In the genomic region with DNA sequence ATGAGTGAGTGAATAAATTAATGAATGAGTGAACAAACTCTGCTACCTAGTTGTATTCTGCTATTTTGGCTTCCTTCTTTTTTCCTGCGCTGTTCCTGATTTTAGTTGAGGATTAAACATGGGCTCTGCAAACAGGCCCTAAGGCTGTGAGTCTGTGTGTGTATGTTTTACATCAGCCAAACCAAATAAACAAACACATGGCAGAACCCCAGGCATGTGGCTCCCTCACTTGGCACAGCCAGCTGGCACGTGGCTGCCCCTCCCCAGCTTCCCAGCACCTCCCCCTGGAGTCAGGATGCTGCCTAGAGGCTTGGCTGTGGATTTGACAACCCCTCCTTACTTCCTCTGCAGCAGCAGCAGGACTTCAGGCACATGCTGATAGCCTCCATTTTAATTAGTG, we compare ENCODE assay signal across 11 cellular contexts.
DNase-seq lines count a peak whose midpoint lies in the region; ATAC-seq and TF ChIP-seq lines count a peak whose summit lies in the region.
"Had no signal": no experiment of that assay in that cellular context is flagged by ENCODE, and none has a peak within 500 bp of the region (broad histone marks: within the 10 kb centered on the region; RNA-seq: fewer than 3 reads in every experiment).

No MANE protein-coding gene starts in this region.

- H3K27ac Mint-ChIP-seq in activated CD8-positive, alpha-beta T cell treated with anti-CD3 and anti-CD28 coated beads for 36 hours, result no peak overlapping the region

- intact Hi-C loops in activated CD8-positive, alpha-beta T cell treated with anti-CD3 and anti-CD28 coated beads for 36 hours (cut with micrococcal nuclease), result loop anchor here (10.0 kb wide), 1 partner anchor 683 kb away; no protein-coding TSS in a partner anchor

- H3K27ac ChIP-seq in 22Rv1, result no peak overlapping the region
- H3K27ac ChIP-seq: BLaER1 had no signal

- no peak overlapping the region for H3K4me3 Mint-ChIP-seq in activated CD8-positive, alpha-beta T cell treated with anti-CD3 and anti-CD28 coated beads for 36 hours

- peak; percentile 80 for DNase-seq in NCI-H1092 treated with DMSO at 0.1 percent for 48 hours (lab: John Stamatoyannopoulos, UW)
- DNase-seq in anterior cingulate cortex (lab: John Stamatoyannopoulos, UW), result peak in 37 of 58 donors; percentile 1 to 59 (median 14)
- DNase-seq in iPS-NIHi7 (ENCODE audit: extremely low spot score), result peak; percentile 49
- DNase-seq in activated CD8-positive, alpha-beta T cell treated with anti-CD3 and anti-CD28 coated beads for 36 hours, result no peak
- DNase-seq in occipital lobe (lab: John Stamatoyannopoulos, UW), result no peak
- DNase-seq: activated naive CD4-positive, alpha-beta T cell; stimulated activated CD4-positive, alpha-beta T cell treated with anti-CD3 and anti-CD28 coated beads, Interleukin-15, amount 100 ng/mL, for 24 hours had no signal

- no peaks in the 10 kb centered on the region for H3K36me3 Mint-ChIP-seq in activated CD8-positive, alpha-beta T cell treated with anti-CD3 and anti-CD28 coated beads for 36 hours (ENCODE audit: low read depth)

- CTCF ChIA-PET in activated CD8-positive, alpha-beta T cell treated with anti-CD3 and anti-CD28 coated beads for 36 hours (lab: Charles Lee), result no interaction called here

- peaks cover 6% of the 10 kb centered on the region for H3K9me3 Mint-ChIP-seq in activated CD8-positive, alpha-beta T cell treated with anti-CD3 and anti-CD28 coated beads for 36 hours

- TF ChIP-seq CTCF in 22Rv1 (IDR thresholded peaks at IDR 0.05), result peak; percentile 23; the same call in 1 of the 2 replicates
- no peak for TF ChIP-seq CTCF in activated CD8-positive, alpha-beta T cell treated with anti-CD3 and anti-CD28 coated beads for 36 hours (IDR thresholded peaks at IDR 0.05)

- POLR2A ChIA-PET in activated CD8-positive, alpha-beta T cell treated with anti-CD3 and anti-CD28 coated beads for 36 hours (lab: Charles Lee), result no interaction called here

- peaks cover 1% of the 10 kb centered on the region for H3K27me3 Mint-ChIP-seq in activated CD8-positive, alpha-beta T cell treated with anti-CD3 and anti-CD28 coated beads for 36 hours

- no peaks in the 10 kb centered on the region for H3K4me1 Mint-ChIP-seq in activated CD8-positive, alpha-beta T cell treated with anti-CD3 and anti-CD28 coated beads for 36 hours (ENCODE audit: low read depth)

- ATAC-seq in HG02759 (IDR thresholded peaks at IDR 0.05; ENCODE audit: unreplicated experiment) (no peak), GM19395 (IDR thresholded peaks at IDR 0.05; ENCODE audit: unreplicated experiment) (no peak)
- no peak for ATAC-seq in activated CD8-positive, alpha-beta T cell treated with anti-CD3 and anti-CD28 coated beads for 36 hours

Comparison
In these comparisons a context has a peak if more than half of its experiments do, and no peak if none do; other contexts are left out.
1. DNase-seq: peak in NCI-H1092 treated with DMSO at 0.1 percent for 48 hours (single experiment), anterior cingulate cortex (37 of 58) and iPS-NIHi7 (single experiment); none in activated CD8-positive, alpha-beta T cell treated with anti-CD3 and anti-CD28 coated beads for 36 hours (single experiment) and occipital lobe (single experiment).